ENCODE assay signal across 1 cellular context in the genomic region with DNA sequence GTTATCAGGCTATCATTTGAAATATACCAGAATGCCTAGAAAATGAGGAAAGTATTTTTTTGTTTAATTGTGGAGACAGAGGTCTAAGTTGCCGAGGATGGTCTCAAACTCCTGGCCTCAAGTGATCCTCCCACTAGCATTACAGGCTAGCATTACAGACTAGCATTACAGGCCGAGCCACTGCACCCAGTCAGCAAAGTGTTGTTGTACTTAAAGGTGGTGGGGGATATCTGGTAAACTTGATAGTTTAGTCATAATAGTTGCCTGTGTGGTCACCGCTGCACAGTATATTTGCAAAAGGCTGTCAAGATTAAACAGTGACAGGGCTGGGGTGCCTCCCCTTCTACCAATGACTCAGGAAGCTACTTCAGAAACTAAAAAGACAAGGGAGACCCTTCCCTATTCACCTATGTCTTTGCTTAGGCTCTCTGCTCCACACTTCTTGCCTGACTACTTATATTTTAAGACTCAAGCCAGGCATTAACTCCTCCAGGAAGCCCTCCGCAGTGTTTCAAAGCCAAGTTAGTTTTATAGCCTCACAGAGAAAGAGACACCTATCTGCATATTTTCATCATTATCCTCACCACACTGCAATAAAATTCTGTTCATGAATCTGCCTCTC.
TF ChIP-seq lines count a peak whose summit lies in the region.

No MANE protein-coding gene starts in this region.

TF ChIP-seq in GM23338, 12 proteins besides CTCF, POLR2A, EP300 and RAD21 (continued from another document):
- TF ChIP-seq, protein P1, sequence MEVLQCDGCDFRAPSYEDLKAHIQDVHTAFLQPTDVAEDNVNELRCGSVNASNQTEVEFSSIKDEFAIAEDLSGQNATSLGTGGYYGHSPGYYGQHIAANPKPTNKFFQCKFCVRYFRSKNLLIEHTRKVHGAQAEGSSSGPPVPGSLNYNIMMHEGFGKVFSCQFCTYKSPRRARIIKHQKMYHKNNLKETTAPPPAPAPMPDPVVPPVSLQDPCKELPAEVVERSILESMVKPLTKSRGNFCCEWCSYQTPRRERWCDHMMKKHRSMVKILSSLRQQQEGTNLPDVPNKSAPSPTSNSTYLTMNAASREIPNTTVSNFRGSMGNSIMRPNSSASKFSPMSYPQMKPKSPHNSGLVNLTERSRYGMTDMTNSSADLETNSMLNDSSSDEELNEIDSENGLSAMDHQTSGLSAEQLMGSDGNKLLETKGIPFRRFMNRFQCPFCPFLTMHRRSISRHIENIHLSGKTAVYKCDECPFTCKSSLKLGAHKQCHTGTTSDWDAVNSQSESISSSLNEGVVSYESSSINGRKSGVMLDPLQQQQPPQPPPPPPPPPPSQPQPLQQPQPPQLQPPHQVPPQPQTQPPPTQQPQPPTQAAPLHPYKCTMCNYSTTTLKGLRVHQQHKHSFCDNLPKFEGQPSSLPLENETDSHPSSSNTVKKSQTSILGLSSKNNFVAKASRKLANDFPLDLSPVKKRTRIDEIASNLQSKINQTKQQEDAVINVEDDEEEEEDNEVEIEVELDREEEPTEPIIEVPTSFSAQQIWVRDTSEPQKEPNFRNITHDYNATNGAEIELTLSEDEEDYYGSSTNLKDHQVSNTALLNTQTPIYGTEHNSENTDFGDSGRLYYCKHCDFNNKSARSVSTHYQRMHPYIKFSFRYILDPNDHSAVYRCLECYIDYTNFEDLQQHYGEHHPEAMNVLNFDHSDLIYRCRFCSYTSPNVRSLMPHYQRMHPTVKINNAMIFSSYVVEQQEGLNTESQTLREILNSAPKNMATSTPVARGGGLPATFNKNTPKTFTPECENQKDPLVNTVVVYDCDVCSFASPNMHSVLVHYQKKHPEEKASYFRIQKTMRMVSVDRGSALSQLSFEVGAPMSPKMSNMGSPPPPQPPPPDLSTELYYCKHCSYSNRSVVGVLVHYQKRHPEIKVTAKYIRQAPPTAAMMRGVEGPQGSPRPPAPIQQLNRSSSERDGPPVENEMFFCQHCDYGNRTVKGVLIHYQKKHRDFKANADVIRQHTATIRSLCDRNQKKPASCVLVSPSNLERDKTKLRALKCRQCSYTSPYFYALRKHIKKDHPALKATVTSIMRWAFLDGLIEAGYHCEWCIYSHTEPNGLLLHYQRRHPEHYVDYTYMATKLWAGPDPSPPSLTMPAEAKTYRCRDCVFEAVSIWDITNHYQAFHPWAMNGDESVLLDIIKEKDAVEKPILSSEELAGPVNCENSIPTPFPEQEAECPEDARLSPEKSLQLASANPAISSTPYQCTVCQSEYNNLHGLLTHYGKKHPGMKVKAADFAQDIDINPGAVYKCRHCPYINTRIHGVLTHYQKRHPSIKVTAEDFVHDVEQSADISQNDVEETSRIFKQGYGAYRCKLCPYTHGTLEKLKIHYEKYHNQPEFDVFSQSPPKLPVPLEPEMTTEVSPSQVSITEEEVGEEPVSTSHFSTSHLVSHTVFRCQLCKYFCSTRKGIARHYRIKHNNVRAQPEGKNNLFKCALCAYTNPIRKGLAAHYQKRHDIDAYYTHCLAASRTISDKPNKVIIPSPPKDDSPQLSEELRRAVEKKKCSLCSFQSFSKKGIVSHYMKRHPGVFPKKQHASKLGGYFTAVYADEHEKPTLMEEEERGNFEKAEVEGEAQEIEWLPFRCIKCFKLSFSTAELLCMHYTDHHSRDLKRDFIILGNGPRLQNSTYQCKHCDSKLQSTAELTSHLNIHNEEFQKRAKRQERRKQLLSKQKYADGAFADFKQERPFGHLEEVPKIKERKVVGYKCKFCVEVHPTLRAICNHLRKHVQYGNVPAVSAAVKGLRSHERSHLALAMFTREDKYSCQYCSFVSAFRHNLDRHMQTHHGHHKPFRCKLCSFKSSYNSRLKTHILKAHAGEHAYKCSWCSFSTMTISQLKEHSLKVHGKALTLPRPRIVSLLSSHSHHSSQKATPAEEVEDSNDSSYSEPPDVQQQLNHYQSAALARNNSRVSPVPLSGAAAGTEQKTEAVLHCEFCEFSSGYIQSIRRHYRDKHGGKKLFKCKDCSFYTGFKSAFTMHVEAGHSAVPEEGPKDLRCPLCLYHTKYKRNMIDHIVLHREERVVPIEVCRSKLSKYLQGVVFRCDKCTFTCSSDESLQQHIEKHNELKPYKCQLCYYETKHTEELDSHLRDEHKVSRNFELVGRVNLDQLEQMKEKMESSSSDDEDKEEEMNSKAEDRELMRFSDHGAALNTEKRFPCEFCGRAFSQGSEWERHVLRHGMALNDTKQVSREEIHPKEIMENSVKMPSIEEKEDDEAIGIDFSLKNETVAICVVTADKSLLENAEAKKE (CRISPR knock-in tag; IDR thresholded peaks at IDR 0.05) = no peak
- no peak for TF ChIP-seq CREB1 (CRISPR knock-in tag; IDR thresholded peaks at IDR 0.05; ENCODE audit: low read depth)
- TF ChIP-seq EZH2 (IDR thresholded peaks at IDR 0.05; ENCODE audit: low read depth, unreplicated experiment) = no peak
- TF ChIP-seq, protein P2, sequence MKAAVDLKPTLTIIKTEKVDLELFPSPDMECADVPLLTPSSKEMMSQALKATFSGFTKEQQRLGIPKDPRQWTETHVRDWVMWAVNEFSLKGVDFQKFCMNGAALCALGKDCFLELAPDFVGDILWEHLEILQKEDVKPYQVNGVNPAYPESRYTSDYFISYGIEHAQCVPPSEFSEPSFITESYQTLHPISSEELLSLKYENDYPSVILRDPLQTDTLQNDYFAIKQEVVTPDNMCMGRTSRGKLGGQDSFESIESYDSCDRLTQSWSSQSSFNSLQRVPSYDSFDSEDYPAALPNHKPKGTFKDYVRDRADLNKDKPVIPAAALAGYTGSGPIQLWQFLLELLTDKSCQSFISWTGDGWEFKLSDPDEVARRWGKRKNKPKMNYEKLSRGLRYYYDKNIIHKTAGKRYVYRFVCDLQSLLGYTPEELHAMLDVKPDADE (IDR thresholded peaks at IDR 0.05) = no peak
- TF ChIP-seq, protein P3, sequence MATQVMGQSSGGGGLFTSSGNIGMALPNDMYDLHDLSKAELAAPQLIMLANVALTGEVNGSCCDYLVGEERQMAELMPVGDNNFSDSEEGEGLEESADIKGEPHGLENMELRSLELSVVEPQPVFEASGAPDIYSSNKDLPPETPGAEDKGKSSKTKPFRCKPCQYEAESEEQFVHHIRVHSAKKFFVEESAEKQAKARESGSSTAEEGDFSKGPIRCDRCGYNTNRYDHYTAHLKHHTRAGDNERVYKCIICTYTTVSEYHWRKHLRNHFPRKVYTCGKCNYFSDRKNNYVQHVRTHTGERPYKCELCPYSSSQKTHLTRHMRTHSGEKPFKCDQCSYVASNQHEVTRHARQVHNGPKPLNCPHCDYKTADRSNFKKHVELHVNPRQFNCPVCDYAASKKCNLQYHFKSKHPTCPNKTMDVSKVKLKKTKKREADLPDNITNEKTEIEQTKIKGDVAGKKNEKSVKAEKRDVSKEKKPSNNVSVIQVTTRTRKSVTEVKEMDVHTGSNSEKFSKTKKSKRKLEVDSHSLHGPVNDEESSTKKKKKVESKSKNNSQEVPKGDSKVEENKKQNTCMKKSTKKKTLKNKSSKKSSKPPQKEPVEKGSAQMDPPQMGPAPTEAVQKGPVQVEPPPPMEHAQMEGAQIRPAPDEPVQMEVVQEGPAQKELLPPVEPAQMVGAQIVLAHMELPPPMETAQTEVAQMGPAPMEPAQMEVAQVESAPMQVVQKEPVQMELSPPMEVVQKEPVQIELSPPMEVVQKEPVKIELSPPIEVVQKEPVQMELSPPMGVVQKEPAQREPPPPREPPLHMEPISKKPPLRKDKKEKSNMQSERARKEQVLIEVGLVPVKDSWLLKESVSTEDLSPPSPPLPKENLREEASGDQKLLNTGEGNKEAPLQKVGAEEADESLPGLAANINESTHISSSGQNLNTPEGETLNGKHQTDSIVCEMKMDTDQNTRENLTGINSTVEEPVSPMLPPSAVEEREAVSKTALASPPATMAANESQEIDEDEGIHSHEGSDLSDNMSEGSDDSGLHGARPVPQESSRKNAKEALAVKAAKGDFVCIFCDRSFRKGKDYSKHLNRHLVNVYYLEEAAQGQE (IDR thresholded peaks at IDR 0.05; ENCODE audit: unreplicated experiment) = no peak
- TF ChIP-seq NANOG (IDR thresholded peaks at IDR 0.05; ENCODE audit: borderline replicate concordance) = no peak
- no peak for TF ChIP-seq POLR2AphosphoS5 (IDR thresholded peaks at IDR 0.05; ENCODE audit: low read depth)
- TF ChIP-seq ZNF331 (CRISPR knock-in tag; IDR thresholded peaks at IDR 0.05; ENCODE audit: low read depth) = no peak
TF ChIP-seq in GM23338: peak in this region for 0.
